Comparison of ENCODE assay signal across 15 cellular contexts in the genomic region with DNA sequence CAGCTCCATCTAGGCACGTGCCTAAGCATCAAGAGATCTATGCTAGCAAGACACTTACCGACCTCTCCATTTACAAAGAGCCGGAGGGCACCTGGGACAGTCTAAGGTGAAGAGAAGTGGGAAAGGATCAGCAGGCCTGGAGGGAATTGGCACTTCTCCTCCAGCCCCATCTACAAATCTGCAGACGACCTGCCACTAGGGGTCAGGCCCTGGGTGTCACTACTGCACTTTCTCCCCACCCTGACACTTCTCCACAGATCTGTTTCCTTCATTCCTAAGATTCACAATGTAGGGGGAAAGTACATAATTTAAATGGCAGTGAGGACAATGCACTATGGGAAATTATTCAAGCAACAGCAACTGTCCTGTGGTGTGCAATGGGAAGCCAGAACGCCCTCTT. TPM values are rescaled to one million over a fixed set of nuclear protein-coding genes. Genes with fewer than 3 reads are reported as not detected.
A peak's percentile ranks its signal among the peaks of the same experiment; 100 is the strongest.
DNase-seq lines count a peak whose midpoint lies in the region; ATAC-seq, FAIRE-seq and TF ChIP-seq lines count a peak whose summit lies in the region.
"Had no signal": no experiment of that assay in that cellular context is flagged by ENCODE, and none has a peak within 500 bp of the region (broad histone marks: within the 10 kb centered on the region; RNA-seq: fewer than 3 reads in every experiment).

No MANE protein-coding gene starts in this region.

- no peak overlapping the region for H3K4me3 ChIP-seq in GM12878
- no peak overlapping the region for H3K4me3 ChIP-seq in left ventricle myocardium inferior
- H3K4me3 ChIP-seq: lower lobe of right lung, vagina had no signal

- no peaks in the 10 kb centered on the region for H3K9me3 ChIP-seq in GM12878 (replicated peaks; ENCODE audit: control insufficient read depth, insufficient read depth, low read length)
- no peaks in the 10 kb centered on the region for H3K9me3 ChIP-seq in left ventricle myocardium inferior (replicated peaks)
- H3K9me3 ChIP-seq: lower lobe of right lung, vagina had no signal

- TF ChIP-seq CTCF in HFFc6 (IDR thresholded peaks at IDR 0.05) = peak; percentile 61
- TF ChIP-seq CTCF in GM12878 (IDR thresholded peaks at IDR 0.05 in 2 of 3, conservative IDR thresholded peaks at IDR 0.05 in 1 of 3; ENCODE audit: control insufficient read depth in 2 of 3, extremely low read depth in 1 of 3, insufficient read depth in 1 of 3, low read depth in 3 of 3, low read length in 3 of 3) = peak; percentile 28 to 45 (median 44); a peak in 4 of 6 replicates
- no peak for TF ChIP-seq CTCF in left ventricle myocardium inferior (IDR thresholded peaks at IDR 0.05; ENCODE audit: borderline replicate concordance)

- WGBS in GM12878 (ENCODE audit: insufficient coverage, insufficient replicate concordance, low lambda C conversion rate, missing lambda C conversion rate) = 90% methylated on average over 5 of the region's 5 CpGs

- no peak overlapping the region for H3K4me3 Mint-ChIP-seq in HFFc6
- H3K4me3 Mint-ChIP-seq: activated T-helper 17 cell treated with anti-CD3 and anti-CD28 coated beads, Interleukin-2, amount 50 U/mL, for 72 hours; stimulated activated naive CD8-positive, alpha-beta T cell treated with anti-CD3 and anti-CD28 coated beads, Interleukin-15, Interleukin-2, amounts not matched to agents 100 ng/mL and 50 ng/mL, for 24 hours had no signal

- H3K4me1 ChIP-seq in GM12878 (ENCODE audit: control insufficient read depth, insufficient read depth, low read length) = no peaks in the 10 kb centered on the region
- no peaks in the 10 kb centered on the region for H3K4me1 ChIP-seq in left ventricle myocardium inferior
- H3K4me1 ChIP-seq: lower lobe of right lung, vagina had no signal

- TF ChIP-seq EP300 in GM12878 (IDR thresholded peaks at IDR 0.05; ENCODE audit: borderline replicate concordance in 1 of 2, control insufficient read depth in 1 of 2, low read depth in 2 of 2, low read length in 2 of 2) = no peak

- H3K27ac Mint-ChIP-seq in HFFc6 = no peak overlapping the region
- H3K27ac Mint-ChIP-seq: stimulated activated naive CD8-positive, alpha-beta T cell treated with anti-CD3 and anti-CD28 coated beads, Interleukin-15, Interleukin-2, amounts not matched to agents 100 ng/mL and 50 ng/mL, for 24 hours had no signal

- ATAC-seq in GM12878 = no peak
- no peak for ATAC-seq in HG02571 (IDR thresholded peaks at IDR 0.05; ENCODE audit: unreplicated experiment)
- ATAC-seq: activated T-helper 17 cell treated with anti-CD3 and anti-CD28 coated beads, Interleukin-2, amount 50 U/mL, for 72 hours; esophagus mucosa; lower lobe of right lung had no signal

- SMC1A ChIA-PET in GM12878 (lab: Charles Lee; ENCODE audit: uncharacterized antibody, unreplicated experiment) = interaction anchor here (0.7 kb wide), 1 partner anchor 26 kb away, joined by 4 read pairs; no protein-coding TSS in a partner anchor

- H4K20me1 ChIP-seq in GM12878 (ENCODE audit: control insufficient read depth, insufficient read depth) = no peaks in the 10 kb centered on the region

- no peaks in the 10 kb centered on the region; the same call in 1 of the 2 replicates for H3K27me3 Mint-ChIP-seq in HFFc6 (ENCODE audit: insufficient read depth)
- H3K27me3 Mint-ChIP-seq: activated T-helper 17 cell treated with anti-CD3 and anti-CD28 coated beads, Interleukin-2, amount 50 U/mL, for 72 hours; stimulated activated naive CD8-positive, alpha-beta T cell treated with anti-CD3 and anti-CD28 coated beads, Interleukin-15, Interleukin-2, amounts not matched to agents 100 ng/mL and 50 ng/mL, for 24 hours had no signal

- no peak for TF ChIP-seq RAD21 in GM12878 (IDR thresholded peaks at IDR 0.05; ENCODE audit: insufficient read depth, low read depth, low read length)

- intact Hi-C loops in GM12878 (cut with micrococcal nuclease; ENCODE audit: unreplicated experiment) = no loop called here
- intact Hi-C loops in left ventricle myocardium inferior (cut with micrococcal nuclease) = no loop called here

- in situ Hi-C loops in GM12878 (cut with MboI) = no loop called here

- peaks cover 0 to 9% of the 10 kb centered on the region in 2 experiments; a peak in 3 of 4 replicates for H3K36me3 ChIP-seq in GM12878 (ENCODE audit: control insufficient read depth in 2 of 2, insufficient read depth in 2 of 2, low read length in 1 of 2)
- peaks cover 94% of the 10 kb centered on the region for H3K36me3 ChIP-seq in left ventricle myocardium inferior

- no peak for TF ChIP-seq POLR2A in GM12878 (IDR thresholded peaks at IDR 0.05; ENCODE audit: low read depth, low read length)

- BruUV-seq in GM12878 (replicated peaks; lab: Mats Ljungman, UMichigan) = no TSS peak

- DNase-seq in D341Med (ENCODE audit: low spot score) (peak; percentile 39), HFFc6 (no peak), GM12878 (ENCODE audit: low read depth, low spot score) (no peak), left ventricle myocardium inferior (no peak)
- DNase-seq in activated CD8-positive, alpha-beta memory T cell treated with anti-CD3 and anti-CD28 coated beads, Interleukin-2, amount 50 U/mL, for 4 hours = no peak
- DNase-seq: activated CD4-positive, alpha-beta T cell treated with anti-CD3 and anti-CD28 coated beads, Interleukin-2, amount 50 U/mL, for 48 hours; cortex of kidney; lower lobe of right lung; NCI-H1436; NCI-H510A treated with DMSO at 0.1 percent for 48 hours had no signal

- H3K27ac ChIP-seq in GM12878 (ENCODE audit: control insufficient read depth, insufficient read depth) (no peak overlapping the region), left ventricle myocardium inferior (replicated peaks) (no peak overlapping the region)
- H3K27ac ChIP-seq: lower lobe of right lung, vagina had no signal

- H2AFZ ChIP-seq in GM12878 (ENCODE audit: control insufficient read depth, low read depth, low read length) = no peak overlapping the region

- no peak overlapping the region for H3K9ac ChIP-seq in GM12878 (ENCODE audit: control insufficient read depth, insufficient read depth, low read length)

- CTCF ChIA-PET in GM12878 (lab: Yijun Ruan, JAX) = interaction anchor here (0.7 to 4.4 kb wide), 6 partner anchors 8 to 237 kb away, joined by 3 to 29 read pairs (median 4); partner anchors contain the start of gene MKS1

- RAD21 ChIA-PET in GM12878 (lab: Charles Lee; ENCODE audit: unreplicated experiment) = interaction anchor here (1.0 kb wide), 1 partner anchor 39 kb away, joined by 5 read pairs; no protein-coding TSS in a partner anchor

- no peaks in the 10 kb centered on the region for H3K79me2 ChIP-seq in GM12878 (ENCODE audit: control insufficient read depth, insufficient read depth, low read length)

- H3K4me1 Mint-ChIP-seq in HFFc6 (ENCODE audit: low read depth) = no peaks in the 10 kb centered on the region
- H3K4me1 Mint-ChIP-seq: activated T-helper 17 cell treated with anti-CD3 and anti-CD28 coated beads, Interleukin-2, amount 50 U/mL, for 72 hours had no signal

- no peak for FAIRE-seq in GM12878 (lab: Jason Lieb, UNC)

- H3K9me3 Mint-ChIP-seq in HFFc6 = no peaks in the 10 kb centered on the region
- H3K9me3 Mint-ChIP-seq: activated T-helper 17 cell treated with anti-CD3 and anti-CD28 coated beads, Interleukin-2, amount 50 U/mL, for 72 hours; stimulated activated naive CD8-positive, alpha-beta T cell treated with anti-CD3 and anti-CD28 coated beads, Interleukin-15, Interleukin-2, amounts not matched to agents 100 ng/mL and 50 ng/mL, for 24 hours had no signal

- no peak overlapping the region for H3K4me2 ChIP-seq in GM12878 (ENCODE audit: control insufficient read depth, insufficient read depth)

- no peaks in the 10 kb centered on the region for H3K27me3 ChIP-seq in GM12878 (replicated peaks in 1 of 2; ENCODE audit: control insufficient read depth in 2 of 2, insufficient read depth in 2 of 2, low read length in 1 of 2)
- no peaks in the 10 kb centered on the region for H3K27me3 ChIP-seq in left ventricle myocardium inferior (ENCODE audit: low read depth)
- H3K27me3 ChIP-seq: vagina had no signal

- H3K36me3 Mint-ChIP-seq in HFFc6 (ENCODE audit: low read depth) = no peaks in the 10 kb centered on the region

- POLR2A ChIA-PET in GM12878 (lab: Charles Lee) = no interaction called here

RNA-seq across cellular contexts. Expression of gene MKS1, which starts 8.1 kb away (rescaled TPM):
- total RNA-seq in HFFc6 (2021; fragmentation: NEBNext Ultra II Directional; extraction: Animal tissue kit (Norgen Biotek cat#: 25700)) = 10 to 100 TPM in 1 of 6 experiments, 1 to 10 TPM in 5; 8.3 to 10.4 (median 8.9) TPM
- total RNA-seq in GM12878 (2013; cell fraction: nucleolus; rRNA removed) = 46.9 and 53.2 TPM in 2 replicates
- total RNA-seq in GM12878 (2014; rRNA removed) (13.6 and 16.2 TPM in 2 replicates), GM12878 (2014; rRNA removed; fragmentation: Illumina TruSeq; extraction: Trizol) (8.7 and 10.7 TPM in 2 replicates), GM12878 (2021) (13.1 and 16.8 TPM in 2 replicates), left ventricle myocardium inferior (10.8 TPM)
- polyA plus RNA-seq in GM12878 (2011; ENCODE audit: low read depth) = 6.6 TPM
- polyA plus RNA-seq in GM12878 (2011; rRNA removed) (12.1 and 17.7 TPM in 2 replicates), GM12878 (2014; fragmentation: Illumina TruSeq; extraction: Trizol) (12.2 and 13.2 TPM in 2 replicates), GM12878 (2014; fragmentation: Nextera tagmentation; extraction: Ambion mirVana) (1 to 10 TPM; 5.7 to 7.2 TPM), GM12878 (2014; rRNA removed) (14.6 and 16.5 TPM in 2 replicates), GM12878 (2016; fragmentation: Nextera tagmentation; extraction: Ambion mirVana) (10 to 100 TPM; 18.7 to 21.4 TPM)
- polyA plus RNA-seq in GM12878 (2011; cell fraction: cytosol; rRNA removed) = 11.8 and 12.3 TPM in 2 replicates
- polyA plus RNA-seq in GM12878 (2011; cell fraction: nucleus; rRNA removed) = 63.2 and 64.5 TPM in 2 replicates
- 10.4 and 13.2 TPM in 2 replicates for polyA plus RNA-seq in GM12878 (2012)
- 14.1 and 14.2 TPM in 2 replicates for polyA minus RNA-seq in GM12878 (2011; rRNA and poly(A)+ RNA removed)
- 4.1 and 9.1 TPM in 2 replicates for polyA minus RNA-seq in GM12878 (2011; cell fraction: cytosol; rRNA and poly(A)+ RNA removed)
- 12.6 and 22.5 TPM in 2 replicates for polyA minus RNA-seq in GM12878 (2011; cell fraction: nucleus; rRNA and poly(A)+ RNA removed)

RNA-seq across cellular contexts. Expression of gene EPX, which starts 18.4 kb away (rescaled TPM):
- total RNA-seq in HFFc6 (2021; fragmentation: NEBNext Ultra II Directional; extraction: Animal tissue kit (Norgen Biotek cat#: 25700)) = not detected
- total RNA-seq in GM12878 (2013; cell fraction: nucleolus; rRNA removed) = 0.17 and 0.61 TPM in 2 replicates
- total RNA-seq in GM12878 (2014; rRNA removed) (not detected in 2 replicates), GM12878 (2014; rRNA removed; fragmentation: Illumina TruSeq; extraction: Trizol) (not detected in 2 replicates), GM12878 (2021) (not detected in 2 replicates), left ventricle myocardium inferior (not detected)
- polyA plus RNA-seq in GM12878 (2011; ENCODE audit: low read depth) = not detected
- polyA plus RNA-seq in GM12878 (2011; rRNA removed) (0.03 TPM in 1 of 2 replicates, not detected in the other), GM12878 (2014; fragmentation: Illumina TruSeq; extraction: Trizol) (not detected in 2 replicates), GM12878 (2014; fragmentation: Nextera tagmentation; extraction: Ambion mirVana) (not detected), GM12878 (2014; rRNA removed) (not detected in 2 replicates), GM12878 (2016; fragmentation: Nextera tagmentation; extraction: Ambion mirVana) (not detected)
- 0.02 TPM in 1 of 2 replicates, not detected in the other for polyA plus RNA-seq in GM12878 (2011; cell fraction: cytosol; rRNA removed)
- polyA plus RNA-seq in GM12878 (2011; cell fraction: nucleus; rRNA removed) = 0.06 and 0.12 TPM in 2 replicates
- 0.04 and 0.16 TPM in 2 replicates for polyA plus RNA-seq in GM12878 (2012)
- not detected in 2 replicates for polyA minus RNA-seq in GM12878 (2011; rRNA and poly(A)+ RNA removed)
- not detected in 2 replicates for polyA minus RNA-seq in GM12878 (2011; cell fraction: cytosol; rRNA and poly(A)+ RNA removed)
- polyA minus RNA-seq in GM12878 (2011; cell fraction: nucleus; rRNA and poly(A)+ RNA removed) = not detected in 2 replicates
- total RNA-seq: activated T-helper 17 cell treated with anti-CD3 and anti-CD28 coated beads, Interleukin-2, amount 50 U/mL, for 72 hours; esophagus mucosa; lower lobe of right lung; vagina had no signal

RNA-seq across cellular contexts. Expression of gene LPO, which starts 27.5 kb away (rescaled TPM):
- not detected for total RNA-seq in HFFc6 (2021; fragmentation: NEBNext Ultra II Directional; extraction: Animal tissue kit (Norgen Biotek cat#: 25700))
- 0.10 TPM in 1 of 2 replicates, not detected in the other for total RNA-seq in GM12878 (2013; cell fraction: nucleolus; rRNA removed)
- total RNA-seq in GM12878 (2014; rRNA removed) = not detected in 2 replicates
- total RNA-seq in GM12878 (2014; rRNA removed; fragmentation: Illumina TruSeq; extraction: Trizol) = not detected in 2 replicates
- not detected in 2 replicates for total RNA-seq in GM12878 (2021)
- polyA plus RNA-seq in GM12878 (2011; ENCODE audit: low read depth) = not detected
- polyA plus RNA-seq in GM12878 (2011; rRNA removed) = 0.03 TPM in 1 of 2 replicates, not detected in the other
- 0.06 and 0.10 TPM in 2 replicates for polyA plus RNA-seq in GM12878 (2011; cell fraction: cytosol; rRNA removed)
- 0.12 TPM in 1 of 2 replicates, not detected in the other for polyA plus RNA-seq in GM12878 (2011; cell fraction: nucleus; rRNA removed)
- polyA plus RNA-seq in GM12878 (2012) = 0.25 TPM in 1 of 2 replicates, not detected in the other
- 0.06 TPM in 1 of 2 replicates, not detected in the other for polyA plus RNA-seq in GM12878 (2014; fragmentation: Illumina TruSeq; extraction: Trizol)
- not detected for polyA plus RNA-seq in GM12878 (2014; fragmentation: Nextera tagmentation; extraction: Ambion mirVana)
- not detected in 2 replicates for polyA plus RNA-seq in GM12878 (2014; rRNA removed)
- under 1 TPM in 1 of 2 experiments, not detected in 1; 0.11 TPM for polyA plus RNA-seq in GM12878 (2016; fragmentation: Nextera tagmentation; extraction: Ambion mirVana)
- polyA minus RNA-seq in GM12878 (2011; rRNA and poly(A)+ RNA removed) = not detected in 2 replicates
- not detected in 2 replicates for polyA minus RNA-seq in GM12878 (2011; cell fraction: cytosol; rRNA and poly(A)+ RNA removed)
- not detected in 2 replicates for polyA minus RNA-seq in GM12878 (2011; cell fraction: nucleus; rRNA and poly(A)+ RNA removed)
- total RNA-seq in left ventricle myocardium inferior = not detected
- total RNA-seq: lower lobe of right lung, vagina had no signal

RNA-seq across cellular contexts. Expression of gene OR4D2, which starts 44.1 kb away (rescaled TPM):
- not detected for total RNA-seq in HFFc6 (2021; fragmentation: NEBNext Ultra II Directional; extraction: Animal tissue kit (Norgen Biotek cat#: 25700))
- total RNA-seq in GM12878 (2013; cell fraction: nucleolus; rRNA removed) = not detected in 2 replicates
- not detected in 2 replicates for total RNA-seq in GM12878 (2014; rRNA removed)
- total RNA-seq in GM12878 (2014; rRNA removed; fragmentation: Illumina TruSeq; extraction: Trizol) = not detected in 2 replicates
- not detected in 2 replicates for total RNA-seq in GM12878 (2021)
- polyA plus RNA-seq in GM12878 (2011; ENCODE audit: low read depth) = not detected
- polyA plus RNA-seq in GM12878 (2011; rRNA removed) = not detected in 2 replicates
- not detected in 2 replicates for polyA plus RNA-seq in GM12878 (2011; cell fraction: cytosol; rRNA removed)
- not detected in 2 replicates for polyA plus RNA-seq in GM12878 (2011; cell fraction: nucleus; rRNA removed)
- polyA plus RNA-seq in GM12878 (2012) = not detected in 2 replicates
- not detected in 2 replicates for polyA plus RNA-seq in GM12878 (2014; fragmentation: Illumina TruSeq; extraction: Trizol)
- under 1 TPM in 1 of 2 experiments, not detected in 1; 0.04 TPM for polyA plus RNA-seq in GM12878 (2014; fragmentation: Nextera tagmentation; extraction: Ambion mirVana)
- not detected in 2 replicates for polyA plus RNA-seq in GM12878 (2014; rRNA removed)
- not detected for polyA plus RNA-seq in GM12878 (2016; fragmentation: Nextera tagmentation; extraction: Ambion mirVana)
- not detected in 2 replicates for polyA minus RNA-seq in GM12878 (2011; rRNA and poly(A)+ RNA removed)
- not detected in 2 replicates for polyA minus RNA-seq in GM12878 (2011; cell fraction: cytosol; rRNA and poly(A)+ RNA removed)
- not detected in 2 replicates for polyA minus RNA-seq in GM12878 (2011; cell fraction: nucleus; rRNA and poly(A)+ RNA removed)
- not detected for total RNA-seq in left ventricle myocardium inferior
- total RNA-seq: activated T-helper 17 cell treated with anti-CD3 and anti-CD28 coated beads, Interleukin-2, amount 50 U/mL, for 72 hours; esophagus mucosa; lower lobe of right lung; vagina had no signal
